8 cellular contexts compared by ENCODE assay signal in the genomic region with DNA sequence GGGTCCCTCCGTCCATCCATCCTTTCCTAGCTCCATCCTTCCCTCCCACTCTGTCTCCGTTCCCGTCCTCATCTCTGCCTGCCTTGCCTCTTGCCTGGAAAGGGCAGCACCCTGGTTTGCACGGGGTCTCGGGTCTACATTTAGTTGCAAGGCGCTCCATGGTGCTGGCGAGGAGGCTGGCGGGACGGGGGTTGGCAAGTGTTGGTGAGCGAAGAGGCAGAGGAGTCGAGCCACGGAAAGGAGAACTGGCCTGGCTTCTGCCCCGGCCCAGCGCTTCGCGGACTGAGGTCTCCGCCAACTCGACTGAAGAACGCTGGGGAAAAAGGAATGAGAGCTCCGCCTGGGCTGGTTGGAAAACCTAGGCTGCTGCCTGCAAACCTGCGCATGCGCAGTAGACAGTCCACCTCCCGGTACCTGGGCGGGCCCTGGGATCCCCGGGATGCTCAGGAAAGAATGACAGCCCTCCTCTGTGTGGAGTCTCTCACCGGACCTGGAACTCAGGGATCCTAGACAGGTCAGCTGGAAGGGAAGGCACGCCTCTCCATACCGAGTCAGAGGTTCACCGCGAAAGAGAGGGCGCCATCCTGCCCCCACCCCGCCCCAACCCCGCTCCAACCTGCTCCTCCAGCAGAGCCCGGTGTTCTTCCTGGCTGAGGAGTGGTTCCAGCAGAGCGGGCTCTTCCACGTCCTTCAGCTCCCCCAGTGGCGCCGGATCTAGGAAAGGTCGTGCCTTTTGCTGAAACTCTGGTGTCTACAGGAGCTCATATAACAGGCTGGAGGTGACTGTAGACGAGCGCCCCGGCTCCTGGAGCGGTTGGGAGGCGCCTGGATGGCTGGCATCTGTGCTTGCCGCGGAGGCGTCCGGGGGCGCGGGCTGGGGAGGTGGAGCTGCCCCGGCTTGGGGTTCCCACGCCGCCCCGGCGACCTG. TPM values are rescaled to one million over a fixed set of nuclear protein-coding genes. Genes with fewer than 3 reads are reported as not detected.
DNase-seq lines count a peak whose midpoint lies in the region; ATAC-seq, FAIRE-seq and TF ChIP-seq lines count a peak whose summit lies in the region.

No MANE protein-coding gene starts in this region.

- no peak for TF ChIP-seq POLR2A in H1 (IDR thresholded peaks at IDR 0.05; ENCODE audit: control extremely low read depth in 1 of 2, low read depth in 2 of 2, low read length in 2 of 2)

- H3K23me2 ChIP-seq in H1 (ENCODE audit: low read depth, low read length), result 0 out of 2 replicates have a peak, but pooled peaks cover 3% of the 10 kb centered on the region

- H2AK5ac ChIP-seq in H1 (ENCODE audit: low read depth, low read length), result no peak overlapping the region

- ATAC-seq in naive B cell (ENCODE audit: low read depth in 2 of 2) (peak in 1 of 2 donors; percentile 21), HG02981 (IDR thresholded peaks at IDR 0.05; ENCODE audit: unreplicated experiment) (no peak), HG03342 (IDR thresholded peaks at IDR 0.05; ENCODE audit: unreplicated experiment) (no peak), HG02623 (IDR thresholded peaks at IDR 0.05; ENCODE audit: unreplicated experiment) (no peak)

- no peak overlapping the region for H2BK5ac ChIP-seq in H1 (ENCODE audit: low read depth, low read length)

- peak overlapping the region in 1 of 8 donors; percentile 40 for H3K27ac Mint-ChIP-seq in CD8-positive, alpha-beta memory T cell
- H3K27ac Mint-ChIP-seq in naive B cell, result peak overlapping the region in 1 of 6 donors; percentile 76

- no peak overlapping the region for H2BK15ac ChIP-seq in H1 (ENCODE audit: low read length)

- H2BK20ac ChIP-seq in H1 (ENCODE audit: low read length), result no peak overlapping the region

- H3K27ac ChIP-seq in CD8-positive, alpha-beta memory T cell (ENCODE audit: low read depth, low read length), result no peak overlapping the region
- H3K27ac ChIP-seq in SK-N-MC (no peak overlapping the region), H1 (ENCODE audit: low read depth, low read length) (no peak overlapping the region)

- TF ChIP-seq CTCF in H1 (IDR thresholded peaks at IDR 0.05; ENCODE audit: control extremely low read depth in 1 of 3, insufficient read depth in 1 of 3, low read depth in 1 of 3, low read length in 3 of 3), result no peak

- no peak overlapping the region for H2AFZ ChIP-seq in H1 (ENCODE audit: low read length)

- H3K9ac ChIP-seq in SK-N-MC (ENCODE audit: insufficient read length) (no peak overlapping the region), H1 (replicated peaks in 1 of 4; ENCODE audit: extremely low read depth in 1 of 4, low read depth in 3 of 4, low read length in 3 of 4) (no peak overlapping the region)

- H3K56ac ChIP-seq in H1 (replicated peaks; ENCODE audit: insufficient read length, low read depth, low read length), result no peak overlapping the region

- no peak overlapping the region for H2BK120ac ChIP-seq in H1 (replicated peaks; ENCODE audit: low read depth, low read length)

- H3K36me3 Mint-ChIP-seq in CD8-positive, alpha-beta memory T cell, result no peaks in the 10 kb centered on the region
- peaks cover 0 to 37% of the 10 kb centered on the region in 2 donors for H3K36me3 Mint-ChIP-seq in naive B cell

- H3K18ac ChIP-seq in H1 (ENCODE audit: extremely low read depth, low read length), result no peak overlapping the region; the same call in 1 of the 2 replicates

- peaks cover 0 to 3% (median 0%) of the 10 kb centered on the region in 5 donors for H3K9me3 Mint-ChIP-seq in CD8-positive, alpha-beta memory T cell
- H3K9me3 Mint-ChIP-seq in naive B cell, result peaks cover 2 to 22% (median 10%) of the 10 kb centered on the region in 7 donors

- no peak for FAIRE-seq in H1 (lab: Jason Lieb, UNC)

- TF ChIP-seq EP300 in H1 (IDR thresholded peaks at IDR 0.05; ENCODE audit: borderline replicate concordance in 1 of 2, low read depth in 2 of 2, low read length in 2 of 2), result no peak

- peaks cover 3 to 5% of the 10 kb centered on the region in 2 experiments for H4K20me1 ChIP-seq in H1 (replicated peaks in 1 of 2; ENCODE audit: control insufficient read depth in 1 of 2, insufficient read depth in 2 of 2, low read length in 2 of 2)

- H3K14ac ChIP-seq in H1 (ENCODE audit: insufficient read length), result no peak overlapping the region

- peak in 2 of 5 donors; percentile 9 to 52 for DNase-seq in CD8-positive, alpha-beta memory T cell
- DNase-seq in SK-N-MC (ENCODE audit: low read depth, low spot score), result no peak
- DNase-seq in H1 (ENCODE audit: low read depth in 1 of 2, low spot score in 2 of 2), result peak in 1 of 2 experiments; percentile 92
- DNase-seq in naive B cell, result no peak
- DNase-seq in HEK293T (ENCODE audit: extremely low spot score), result no peak

- 10% methylated on average over 19 of the region's 55 CpGs; no CpG with 5 or more reads in 1 of the 2 experiments for WGBS in H1 (ENCODE audit: extremely low coverage in 1 of 2, insufficient coverage in 1 of 2, insufficient read length in 1 of 2, insufficient replicate concordance in 2 of 2, low coverage in 1 of 2, low lambda C conversion rate in 2 of 2, missing lambda C conversion rate in 1 of 2), 2 experiments

- H3K4me1 ChIP-seq in CD8-positive, alpha-beta memory T cell (ENCODE audit: insufficient read depth, low read length), result peaks cover 8% of the 10 kb centered on the region
- H3K4me1 ChIP-seq in H1 (replicated peaks in 1 of 4; ENCODE audit: control insufficient read depth in 3 of 4, insufficient read depth in 4 of 4, low read length in 3 of 4), result peaks cover 5 to 31% (median 15%) of the 10 kb centered on the region in 4 experiments

- POLR2A ChIA-PET in CD8-positive, alpha-beta memory T cell (lab: Charles Lee), result no interaction called here
- POLR2A ChIA-PET in H1 (lab: Charles Lee; ENCODE audit: partially characterized antibody), result no interaction called here
- POLR2A ChIA-PET in HEK293T (lab: Yijun Ruan, JAX), result no interaction called here

- no peak overlapping the region for H2BK12ac ChIP-seq in H1 (ENCODE audit: low read depth, low read length)

- peaks cover 42 to 53% of the 10 kb centered on the region in 2 donors for H3K27me3 Mint-ChIP-seq in CD8-positive, alpha-beta memory T cell
- peaks cover 37 to 55% (median 51%) of the 10 kb centered on the region in 3 donors for H3K27me3 Mint-ChIP-seq in naive B cell

- CTCF ChIA-PET in CD8-positive, alpha-beta memory T cell (lab: Charles Lee), result no interaction called here
- CTCF ChIA-PET in H1 (lab: Charles Lee; ENCODE audit: partially characterized antibody), result interaction anchor here (0.6 to 1.0 kb wide), 3 partner anchors 10 to 109 kb away, joined by 3 read pairs; no protein-coding TSS in a partner anchor
- CTCF ChIA-PET in HEK293T (lab: Yijun Ruan, JAX), result no interaction called here

- H3K27me3 ChIP-seq in CD8-positive, alpha-beta memory T cell (ENCODE audit: insufficient read depth, low read length, poor library complexity, severe bottlenecking), result peaks cover 19% of the 10 kb centered on the region
- peaks cover 60 to 68% (median 62%) of the 10 kb centered on the region in 4 experiments; a peak in 6 of 7 replicates for H3K27me3 ChIP-seq in H1 (replicated peaks in 1 of 4; ENCODE audit: control insufficient read depth in 3 of 4, extremely low read depth in 1 of 4, insufficient read depth in 3 of 4, low read length in 3 of 4)

- no peaks in the 10 kb centered on the region for H3K79me2 ChIP-seq in H1 (ENCODE audit: control insufficient read depth in 1 of 2, insufficient read depth in 2 of 2, low read length in 2 of 2)

- no peak overlapping the region for H4K91ac ChIP-seq in H1 (replicated peaks; ENCODE audit: insufficient read length, low read length)

- no peak overlapping the region for H3K4ac ChIP-seq in H1 (replicated peaks; ENCODE audit: insufficient read length, low read depth, low read length)

- H3K23ac ChIP-seq in H1 (ENCODE audit: insufficient read length), result no peak overlapping the region

- H3K4me3 Mint-ChIP-seq in CD8-positive, alpha-beta memory T cell, result peak overlapping the region; percentile 7 to 87 (median 72)
- peak overlapping the region in 7 of 8 donors; percentile 64 to 83 (median 71) for H3K4me3 Mint-ChIP-seq in naive B cell

- H3K79me1 ChIP-seq in H1 (ENCODE audit: low read depth, low read length), result no peaks in the 10 kb centered on the region

- H3K4me3 ChIP-seq in CD8-positive, alpha-beta memory T cell (ENCODE audit: low read length), result no peak overlapping the region
- peak overlapping the region; percentile 65 for H3K4me3 ChIP-seq in SK-N-MC
- peak overlapping the region; percentile 36 to 64 (median 44); a peak in 7 of 8 replicates for H3K4me3 ChIP-seq in H1 (ENCODE audit: extremely low read depth in 1 of 4, insufficient read depth in 2 of 4, low read depth in 3 of 4, low read length in 4 of 4)

- TF ChIP-seq RAD21 in H1 (IDR thresholded peaks at IDR 0.05 in 1 of 2, conservative IDR thresholded peaks at IDR 0.05 in 1 of 2; ENCODE audit: low read depth in 2 of 2, low read length in 2 of 2), result no peak

- H3K4me1 Mint-ChIP-seq in CD8-positive, alpha-beta memory T cell, result peaks cover 27 to 49% (median 28%) of the 10 kb centered on the region in 3 donors
- peaks cover 22 to 39% (median 38%) of the 10 kb centered on the region in 3 donors for H3K4me1 Mint-ChIP-seq in naive B cell

- no peaks in the 10 kb centered on the region for H3K9me3 ChIP-seq in CD8-positive, alpha-beta memory T cell (ENCODE audit: low read length)
- H3K9me3 ChIP-seq in SK-N-MC (ENCODE audit: low read depth, low read length), result no peaks in the 10 kb centered on the region
- H3K9me3 ChIP-seq in H1 (ENCODE audit: insufficient read depth in 2 of 2, low read depth in 1 of 2, low read length in 1 of 2), result peaks cover 0 to 3% of the 10 kb centered on the region in 2 experiments; a peak in 1 of 4 replicates

- no peak overlapping the region for H4K8ac ChIP-seq in H1 (ENCODE audit: extremely low read depth, insufficient read depth, low read length)

- H3K4me2 ChIP-seq in H1 (ENCODE audit: insufficient read depth in 1 of 2, low read depth in 2 of 2, low read length in 2 of 2), result peak overlapping the region; percentile 81 to 91

- H4K5ac ChIP-seq in H1 (ENCODE audit: insufficient read length, low read depth, low read length), result no peak overlapping the region

- H3K36me3 ChIP-seq in CD8-positive, alpha-beta memory T cell (ENCODE audit: insufficient read depth, low read length), result no peaks in the 10 kb centered on the region
- H3K36me3 ChIP-seq in SK-N-MC (ENCODE audit: insufficient read depth, low read length) (no peaks in the 10 kb centered on the region), H1 (ENCODE audit: control insufficient read depth in 2 of 4, insufficient read depth in 4 of 4, low read length in 3 of 4) (peaks cover 0 to 4% (median 0%) of the 10 kb centered on the region in 4 experiments; a peak in 1 of 8 replicates)

RNA-seq across cellular contexts. Expression of a gene that starts 6.0 kb away (rescaled TPM):
- under 1 TPM; 0.40 to 0.59 TPM for total RNA-seq in CD8-positive, alpha-beta memory T cell
- polyA plus RNA-seq in CD8-positive, alpha-beta memory T cell, result not detected
- total RNA-seq in H1 (2021; fragmentation: NEBNext Ultra II Directional; extraction: Animal tissue kit (Norgen Biotek cat#: 25700)), result not detected in 2 replicates
- polyA plus RNA-seq in H1 (2011; rRNA removed), result not detected in 2 replicates
- polyA plus RNA-seq in H1 (2011; cell fraction: cytosol; rRNA removed), result not detected
- not detected for polyA plus RNA-seq in H1 (2011; cell fraction: nucleus; rRNA removed)
- not detected in 4 replicates for polyA plus RNA-seq in H1 (2012, experiment 1 of 2)
- not detected for polyA plus RNA-seq in H1 (2012, experiment 2 of 2)
- polyA plus RNA-seq in H1 (2013, experiment 1 of 2), result not detected
- not detected for polyA plus RNA-seq in H1 (2013, experiment 2 of 2)
- polyA minus RNA-seq in H1 (2011; rRNA and poly(A)+ RNA removed), result not detected in 2 replicates
- polyA minus RNA-seq in H1 (2011; cell fraction: cytosol; rRNA and poly(A)+ RNA removed), result not detected
- polyA minus RNA-seq in H1 (2011; cell fraction: nucleus; rRNA and poly(A)+ RNA removed), result not detected
- polyA plus RNA-seq in naive B cell (ENCODE audit: low read depth in 6 of 6), result not detected

RNA-seq across cellular contexts. Expression of a gene that starts 43.2 kb away (rescaled TPM):
- not detected for total RNA-seq in CD8-positive, alpha-beta memory T cell
- polyA plus RNA-seq in CD8-positive, alpha-beta memory T cell, result not detected
- not detected in 2 replicates for total RNA-seq in H1 (2021; fragmentation: NEBNext Ultra II Directional; extraction: Animal tissue kit (Norgen Biotek cat#: 25700))
- polyA plus RNA-seq in H1 (2011; rRNA removed), result not detected in 2 replicates
- not detected for polyA plus RNA-seq in H1 (2011; cell fraction: cytosol; rRNA removed)
- not detected for polyA plus RNA-seq in H1 (2011; cell fraction: nucleus; rRNA removed)
- not detected in 4 replicates for polyA plus RNA-seq in H1 (2012, experiment 1 of 2)
- not detected for polyA plus RNA-seq in H1 (2012, experiment 2 of 2)
- not detected for polyA plus RNA-seq in H1 (2013, experiment 1 of 2)
- polyA plus RNA-seq in H1 (2013, experiment 2 of 2), result not detected
- not detected in 2 replicates for polyA minus RNA-seq in H1 (2011; rRNA and poly(A)+ RNA removed)
- polyA minus RNA-seq in H1 (2011; cell fraction: cytosol; rRNA and poly(A)+ RNA removed), result not detected
- not detected for polyA minus RNA-seq in H1 (2011; cell fraction: nucleus; rRNA and poly(A)+ RNA removed)
- not detected for polyA plus RNA-seq in naive B cell (ENCODE audit: low read depth in 6 of 6)
